Comparison of ENCODE assay signal across 1 cellular context in genomic region chr2:47528874-47529273, GRCh38.
TF ChIP-seq lines count a peak whose summit lies in the region.

No MANE protein-coding gene starts in this region.

TF ChIP-seq in GM23338, 12 proteins besides CTCF, POLR2A, EP300 and RAD21 (continued from another document):
- TF ChIP-seq STAT1 (IDR thresholded peaks at IDR 0.05; ENCODE audit: unreplicated experiment) (no peak), POLR2AphosphoS5 (IDR thresholded peaks at IDR 0.05; ENCODE audit: low read depth) (no peak), EZH2phosphoT487 (IDR thresholded peaks at IDR 0.05; ENCODE audit: unreplicated experiment) (no peak), CREB1 (CRISPR knock-in tag; IDR thresholded peaks at IDR 0.05; ENCODE audit: low read depth) (no peak)
- TF ChIP-seq, protein P1, sequence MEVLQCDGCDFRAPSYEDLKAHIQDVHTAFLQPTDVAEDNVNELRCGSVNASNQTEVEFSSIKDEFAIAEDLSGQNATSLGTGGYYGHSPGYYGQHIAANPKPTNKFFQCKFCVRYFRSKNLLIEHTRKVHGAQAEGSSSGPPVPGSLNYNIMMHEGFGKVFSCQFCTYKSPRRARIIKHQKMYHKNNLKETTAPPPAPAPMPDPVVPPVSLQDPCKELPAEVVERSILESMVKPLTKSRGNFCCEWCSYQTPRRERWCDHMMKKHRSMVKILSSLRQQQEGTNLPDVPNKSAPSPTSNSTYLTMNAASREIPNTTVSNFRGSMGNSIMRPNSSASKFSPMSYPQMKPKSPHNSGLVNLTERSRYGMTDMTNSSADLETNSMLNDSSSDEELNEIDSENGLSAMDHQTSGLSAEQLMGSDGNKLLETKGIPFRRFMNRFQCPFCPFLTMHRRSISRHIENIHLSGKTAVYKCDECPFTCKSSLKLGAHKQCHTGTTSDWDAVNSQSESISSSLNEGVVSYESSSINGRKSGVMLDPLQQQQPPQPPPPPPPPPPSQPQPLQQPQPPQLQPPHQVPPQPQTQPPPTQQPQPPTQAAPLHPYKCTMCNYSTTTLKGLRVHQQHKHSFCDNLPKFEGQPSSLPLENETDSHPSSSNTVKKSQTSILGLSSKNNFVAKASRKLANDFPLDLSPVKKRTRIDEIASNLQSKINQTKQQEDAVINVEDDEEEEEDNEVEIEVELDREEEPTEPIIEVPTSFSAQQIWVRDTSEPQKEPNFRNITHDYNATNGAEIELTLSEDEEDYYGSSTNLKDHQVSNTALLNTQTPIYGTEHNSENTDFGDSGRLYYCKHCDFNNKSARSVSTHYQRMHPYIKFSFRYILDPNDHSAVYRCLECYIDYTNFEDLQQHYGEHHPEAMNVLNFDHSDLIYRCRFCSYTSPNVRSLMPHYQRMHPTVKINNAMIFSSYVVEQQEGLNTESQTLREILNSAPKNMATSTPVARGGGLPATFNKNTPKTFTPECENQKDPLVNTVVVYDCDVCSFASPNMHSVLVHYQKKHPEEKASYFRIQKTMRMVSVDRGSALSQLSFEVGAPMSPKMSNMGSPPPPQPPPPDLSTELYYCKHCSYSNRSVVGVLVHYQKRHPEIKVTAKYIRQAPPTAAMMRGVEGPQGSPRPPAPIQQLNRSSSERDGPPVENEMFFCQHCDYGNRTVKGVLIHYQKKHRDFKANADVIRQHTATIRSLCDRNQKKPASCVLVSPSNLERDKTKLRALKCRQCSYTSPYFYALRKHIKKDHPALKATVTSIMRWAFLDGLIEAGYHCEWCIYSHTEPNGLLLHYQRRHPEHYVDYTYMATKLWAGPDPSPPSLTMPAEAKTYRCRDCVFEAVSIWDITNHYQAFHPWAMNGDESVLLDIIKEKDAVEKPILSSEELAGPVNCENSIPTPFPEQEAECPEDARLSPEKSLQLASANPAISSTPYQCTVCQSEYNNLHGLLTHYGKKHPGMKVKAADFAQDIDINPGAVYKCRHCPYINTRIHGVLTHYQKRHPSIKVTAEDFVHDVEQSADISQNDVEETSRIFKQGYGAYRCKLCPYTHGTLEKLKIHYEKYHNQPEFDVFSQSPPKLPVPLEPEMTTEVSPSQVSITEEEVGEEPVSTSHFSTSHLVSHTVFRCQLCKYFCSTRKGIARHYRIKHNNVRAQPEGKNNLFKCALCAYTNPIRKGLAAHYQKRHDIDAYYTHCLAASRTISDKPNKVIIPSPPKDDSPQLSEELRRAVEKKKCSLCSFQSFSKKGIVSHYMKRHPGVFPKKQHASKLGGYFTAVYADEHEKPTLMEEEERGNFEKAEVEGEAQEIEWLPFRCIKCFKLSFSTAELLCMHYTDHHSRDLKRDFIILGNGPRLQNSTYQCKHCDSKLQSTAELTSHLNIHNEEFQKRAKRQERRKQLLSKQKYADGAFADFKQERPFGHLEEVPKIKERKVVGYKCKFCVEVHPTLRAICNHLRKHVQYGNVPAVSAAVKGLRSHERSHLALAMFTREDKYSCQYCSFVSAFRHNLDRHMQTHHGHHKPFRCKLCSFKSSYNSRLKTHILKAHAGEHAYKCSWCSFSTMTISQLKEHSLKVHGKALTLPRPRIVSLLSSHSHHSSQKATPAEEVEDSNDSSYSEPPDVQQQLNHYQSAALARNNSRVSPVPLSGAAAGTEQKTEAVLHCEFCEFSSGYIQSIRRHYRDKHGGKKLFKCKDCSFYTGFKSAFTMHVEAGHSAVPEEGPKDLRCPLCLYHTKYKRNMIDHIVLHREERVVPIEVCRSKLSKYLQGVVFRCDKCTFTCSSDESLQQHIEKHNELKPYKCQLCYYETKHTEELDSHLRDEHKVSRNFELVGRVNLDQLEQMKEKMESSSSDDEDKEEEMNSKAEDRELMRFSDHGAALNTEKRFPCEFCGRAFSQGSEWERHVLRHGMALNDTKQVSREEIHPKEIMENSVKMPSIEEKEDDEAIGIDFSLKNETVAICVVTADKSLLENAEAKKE (CRISPR knock-in tag; IDR thresholded peaks at IDR 0.05): no peak
